ENCODE assay signal across 1 cellular context in genomic region chr13:113355621-113356020, GRCh38.
A peak's percentile ranks its signal among the peaks of the same experiment; 100 is the strongest.
TF ChIP-seq lines count a peak whose summit lies in the region.

No MANE protein-coding gene starts in this region.

TF ChIP-seq in HepG2, 621 proteins besides CTCF, POLR2A, EP300 and RAD21:
- TF ChIP-seq ZFP91 (CRISPR knock-in tag; IDR thresholded peaks at IDR 0.05; ENCODE audit: borderline replicate concordance): no peak
- TF ChIP-seq AGO2 (optimal IDR thresholded peaks at IDR 0.05; ENCODE audit: low read depth, low read length): peak; percentile 39
